34 cellular contexts compared by ENCODE assay signal in genomic region chr19:49092686-49093085, GRCh38. TPM values are rescaled to one million over a fixed set of nuclear protein-coding genes. Genes with fewer than 3 reads are reported as not detected.
"Had no signal": no experiment of that assay in that cellular context is flagged by ENCODE, and none has a peak within 500 bp of the region (broad histone marks: within the 10 kb centered on the region; RNA-seq: fewer than 3 reads in every experiment).

No MANE protein-coding gene starts in this region.

- ATAC-seq: effector memory CD8-positive, alpha-beta T cell; heart right ventricle; left cardiac atrium; left lung; mucosa of descending colon; natural killer cell treated with Interleukin-12 subunit alpha and Interleukin-12 subunit beta and Interleukin-15 and Interleukin-18, amount 100 ng/mL, for 72 hours; sciatic nerve; stimulated activated memory B cell treated with anti-CD40 and anti-IgM and Interleukin-4, amounts not matched to agents 10 μg/mL and 1 μg/mL and 100 μg/mL, for 72 hours; stimulated activated naive CD8-positive, alpha-beta T cell treated with anti-CD3 and anti-CD28 coated beads, Interleukin-15, Interleukin-2, amounts not matched to agents 100 U/mL and 50 U/mL, for 24 hours had no signal

- FAIRE-seq: endometrium, islet of Langerhans had no signal

- H3K9me3 ChIP-seq: esophagus squamous epithelium, heart right ventricle, left lung, mucosa of descending colon, testis, tibial artery had no signal

- H3K27me3 ChIP-seq: esophagus squamous epithelium, heart right ventricle, left lung, testis, tibial artery had no signal

- H3K4me3 ChIP-seq: esophagus squamous epithelium, heart right ventricle, left lung, mucosa of descending colon, smooth muscle cell, testis, tibial artery had no signal

- DNase-seq: cortex of kidney; effector memory CD8-positive, alpha-beta T cell; erythroblast; esophagus squamous epithelium; foreskin melanocyte; glutamatergic neuron; heart right ventricle; hippocampal formation; left cardiac atrium; left lung; mesenchymal stem cell; mucosa of descending colon; naive B cell; stimulated activated CD4-positive, alpha-beta T cell treated with anti-CD3 and anti-CD28 coated beads, Interleukin-12 subunit alpha, Interleukin-12 subunit beta, amount 100 ng/mL, for 4 hours; stimulated activated CD4-positive, alpha-beta T cell treated with anti-CD3 and anti-CD28 coated beads, Interleukin-2, amount 100 ng/mL, for 24 hours; stimulated activated CD4-positive, alpha-beta T cell treated with anti-CD3 and anti-CD28 coated beads, Interleukin-4, amount 100 ng/mL, for 24 hours; stimulated activated naive CD8-positive, alpha-beta T cell treated with anti-CD3 and anti-CD28 coated beads, Interleukin-15, Interleukin-2, amounts not matched to agents 100 U/mL and 50 U/mL, for 24 hours; substantia nigra; testis; tibial artery had no signal

- H3K4me2 ChIP-seq: smooth muscle cell had no signal

- H3K27ac ChIP-seq: esophagus squamous epithelium, heart right ventricle, left lung, parathyroid adenoma, testis, tibial artery had no signal

- H2AFZ ChIP-seq: parathyroid adenoma had no signal

- H3K9ac ChIP-seq: parathyroid adenoma had no signal

RNA-seq across cellular contexts. Expression of gene KCNA7, which starts 20.2 kb away (rescaled TPM):
- total RNA-seq: dermis microvascular lymphatic vessel endothelial cell; esophagus squamous epithelium; kidney epithelial cell; left lung; lung microvascular endothelial cell; mucosa of descending colon; natural killer cell treated with Interleukin-12 subunit alpha and Interleukin-12 subunit beta and Interleukin-15 and Interleukin-18, amount 100 ng/mL, for 72 hours; neural crest cell; osteoblast; progenitor cell of endocrine pancreas; sciatic nerve; smooth muscle cell; urinary bladder had no signal
- polyA plus RNA-seq: urinary bladder had no signal

RNA-seq across cellular contexts. Expression of gene C19orf73, which starts 26.3 kb away (rescaled TPM):
- total RNA-seq: urinary bladder had no signal
